In the genomic region with DNA sequence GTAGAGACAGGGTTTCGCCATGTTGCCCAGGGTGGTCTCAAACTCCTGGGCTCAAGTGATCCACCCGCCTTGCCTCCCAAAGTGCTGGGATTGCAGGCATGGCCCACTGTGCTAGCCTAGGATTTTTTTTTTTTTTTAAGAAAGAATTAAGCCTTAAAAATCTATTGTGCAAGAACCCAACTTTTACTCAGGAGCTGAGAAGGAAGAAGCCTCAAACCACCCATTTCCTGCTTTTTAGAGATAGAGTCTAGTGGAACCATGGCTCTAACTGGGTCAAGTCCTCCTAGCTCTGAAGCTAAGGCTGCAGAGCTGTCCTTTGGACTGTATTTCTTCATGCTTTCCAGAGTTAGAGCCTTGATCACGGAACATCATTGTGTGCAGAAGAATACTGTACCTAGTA, we compare ENCODE assay signal across 1 cellular context.
TF ChIP-seq lines count a peak whose summit lies in the region.

No MANE protein-coding gene starts in this region.

TF ChIP-seq in SK-N-SH treated with all-trans-retinoic acid at 6 μM for 48 hours, 23 proteins besides CTCF, POLR2A, EP300 and RAD21 (continued from another document):
- TF ChIP-seq CREB5 (CRISPR knock-in tag; IDR thresholded peaks at IDR 0.05; ENCODE audit: low read depth), result no peak
- no peak for TF ChIP-seq ZFP30 (CRISPR knock-in tag; IDR thresholded peaks at IDR 0.05)
- no peak for TF ChIP-seq ZFP3 (CRISPR knock-in tag; IDR thresholded peaks at IDR 0.05)
- TF ChIP-seq, protein P1, sequence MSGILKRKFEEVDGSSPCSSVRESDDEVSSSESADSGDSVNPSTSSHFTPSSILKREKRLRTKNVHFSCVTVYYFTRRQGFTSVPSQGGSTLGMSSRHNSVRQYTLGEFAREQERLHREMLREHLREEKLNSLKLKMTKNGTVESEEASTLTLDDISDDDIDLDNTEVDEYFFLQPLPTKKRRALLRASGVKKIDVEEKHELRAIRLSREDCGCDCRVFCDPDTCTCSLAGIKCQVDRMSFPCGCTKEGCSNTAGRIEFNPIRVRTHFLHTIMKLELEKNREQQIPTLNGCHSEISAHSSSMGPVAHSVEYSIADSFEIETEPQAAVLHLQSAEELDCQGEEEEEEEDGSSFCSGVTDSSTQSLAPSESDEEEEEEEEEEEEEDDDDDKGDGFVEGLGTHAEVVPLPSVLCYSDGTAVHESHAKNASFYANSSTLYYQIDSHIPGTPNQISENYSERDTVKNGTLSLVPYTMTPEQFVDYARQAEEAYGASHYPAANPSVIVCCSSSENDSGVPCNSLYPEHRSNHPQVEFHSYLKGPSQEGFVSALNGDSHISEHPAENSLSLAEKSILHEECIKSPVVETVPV (CRISPR knock-in tag; IDR thresholded peaks at IDR 0.05), result no peak
- no peak for TF ChIP-seq GLIS3 (CRISPR knock-in tag; IDR thresholded peaks at IDR 0.05)
- no peak for TF ChIP-seq ZC3H10 (CRISPR knock-in tag; IDR thresholded peaks at IDR 0.05)
